ENCODE assay signal across 2 cellular contexts in the genomic region with DNA sequence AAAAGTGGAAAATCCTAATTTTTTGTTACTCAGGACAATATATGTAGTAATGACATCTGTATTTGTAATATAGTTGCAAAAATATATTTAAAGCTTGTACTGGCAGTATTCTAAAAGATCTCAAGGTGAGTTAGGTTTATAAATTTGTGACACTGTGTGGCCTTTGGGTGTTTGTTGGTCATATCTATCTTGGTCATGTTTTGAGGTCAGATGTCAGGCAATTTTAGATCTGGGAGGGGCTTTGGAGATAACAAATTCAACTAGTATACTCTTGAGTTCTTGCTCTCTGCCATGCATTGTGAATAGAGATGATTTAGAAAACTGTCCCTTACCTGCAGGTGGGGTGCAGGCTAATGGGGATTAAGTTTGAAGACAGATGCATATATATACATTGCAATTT.
A peak's percentile ranks its signal among the peaks of the same experiment; 100 is the strongest.
TF ChIP-seq lines count a peak whose summit lies in the region.

No MANE protein-coding gene starts in this region.

TF ChIP-seq in GM12878, 131 proteins besides CTCF, POLR2A, EP300 and RAD21:
- 0 out of 2 replicates have a peak, but pooled peaks have one; percentile 29 for TF ChIP-seq NR2F1 (conservative IDR thresholded peaks at IDR 0.05)
- TF ChIP-seq RCOR1 (conservative IDR thresholded peaks at IDR 0.05; ENCODE audit: low read depth, low read length): no peak

TF ChIP-seq in SK-N-SH treated with all-trans-retinoic acid at 6 μM for 48 hours, 23 proteins besides CTCF, POLR2A, EP300 and RAD21:
- TF ChIP-seq BACH2 (CRISPR knock-in tag; IDR thresholded peaks at IDR 0.05; ENCODE audit: borderline replicate concordance) (no peak), RARB (CRISPR knock-in tag; IDR thresholded peaks at IDR 0.05) (no peak), ISL1 (CRISPR knock-in tag; IDR thresholded peaks at IDR 0.05) (no peak), CSDC2 (CRISPR knock-in tag; IDR thresholded peaks at IDR 0.05) (no peak), ZNF70 (CRISPR knock-in tag; IDR thresholded peaks at IDR 0.05) (no peak), TOX (CRISPR knock-in tag; IDR thresholded peaks at IDR 0.05; ENCODE audit: borderline replicate concordance) (no peak), ARNTL (CRISPR knock-in tag; IDR thresholded peaks at IDR 0.05; ENCODE audit: borderline replicate concordance, low read depth) (no peak), ESRRG (CRISPR knock-in tag; IDR thresholded peaks at IDR 0.05) (no peak), GLIS3 (CRISPR knock-in tag; IDR thresholded peaks at IDR 0.05) (no peak), SNAI2 (CRISPR knock-in tag; IDR thresholded peaks at IDR 0.05) (no peak), OSR1 (CRISPR knock-in tag; IDR thresholded peaks at IDR 0.05) (no peak), PPARA (CRISPR knock-in tag; IDR thresholded peaks at IDR 0.05; ENCODE audit: borderline replicate concordance) (no peak), ZFP3 (CRISPR knock-in tag; IDR thresholded peaks at IDR 0.05) (no peak), ZFP30 (CRISPR knock-in tag; IDR thresholded peaks at IDR 0.05) (no peak)
- TF ChIP-seq, protein P1, sequence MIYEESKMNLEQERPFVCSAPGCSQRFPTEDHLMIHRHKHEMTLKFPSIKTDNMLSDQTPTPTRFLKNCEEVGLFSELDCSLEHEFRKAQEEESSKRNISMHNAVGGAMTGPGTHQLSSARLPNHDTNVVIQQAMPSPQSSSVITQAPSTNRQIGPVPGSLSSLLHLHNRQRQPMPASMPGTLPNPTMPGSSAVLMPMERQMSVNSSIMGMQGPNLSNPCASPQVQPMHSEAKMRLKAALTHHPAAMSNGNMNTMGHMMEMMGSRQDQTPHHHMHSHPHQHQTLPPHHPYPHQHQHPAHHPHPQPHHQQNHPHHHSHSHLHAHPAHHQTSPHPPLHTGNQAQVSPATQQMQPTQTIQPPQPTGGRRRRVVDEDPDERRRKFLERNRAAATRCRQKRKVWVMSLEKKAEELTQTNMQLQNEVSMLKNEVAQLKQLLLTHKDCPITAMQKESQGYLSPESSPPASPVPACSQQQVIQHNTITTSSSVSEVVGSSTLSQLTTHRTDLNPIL (CRISPR knock-in tag; IDR thresholded peaks at IDR 0.05; ENCODE audit: low read depth): no peak
- TF ChIP-seq, protein P2, sequence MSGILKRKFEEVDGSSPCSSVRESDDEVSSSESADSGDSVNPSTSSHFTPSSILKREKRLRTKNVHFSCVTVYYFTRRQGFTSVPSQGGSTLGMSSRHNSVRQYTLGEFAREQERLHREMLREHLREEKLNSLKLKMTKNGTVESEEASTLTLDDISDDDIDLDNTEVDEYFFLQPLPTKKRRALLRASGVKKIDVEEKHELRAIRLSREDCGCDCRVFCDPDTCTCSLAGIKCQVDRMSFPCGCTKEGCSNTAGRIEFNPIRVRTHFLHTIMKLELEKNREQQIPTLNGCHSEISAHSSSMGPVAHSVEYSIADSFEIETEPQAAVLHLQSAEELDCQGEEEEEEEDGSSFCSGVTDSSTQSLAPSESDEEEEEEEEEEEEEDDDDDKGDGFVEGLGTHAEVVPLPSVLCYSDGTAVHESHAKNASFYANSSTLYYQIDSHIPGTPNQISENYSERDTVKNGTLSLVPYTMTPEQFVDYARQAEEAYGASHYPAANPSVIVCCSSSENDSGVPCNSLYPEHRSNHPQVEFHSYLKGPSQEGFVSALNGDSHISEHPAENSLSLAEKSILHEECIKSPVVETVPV (CRISPR knock-in tag; IDR thresholded peaks at IDR 0.05): no peak
- TF ChIP-seq, protein P3, sequence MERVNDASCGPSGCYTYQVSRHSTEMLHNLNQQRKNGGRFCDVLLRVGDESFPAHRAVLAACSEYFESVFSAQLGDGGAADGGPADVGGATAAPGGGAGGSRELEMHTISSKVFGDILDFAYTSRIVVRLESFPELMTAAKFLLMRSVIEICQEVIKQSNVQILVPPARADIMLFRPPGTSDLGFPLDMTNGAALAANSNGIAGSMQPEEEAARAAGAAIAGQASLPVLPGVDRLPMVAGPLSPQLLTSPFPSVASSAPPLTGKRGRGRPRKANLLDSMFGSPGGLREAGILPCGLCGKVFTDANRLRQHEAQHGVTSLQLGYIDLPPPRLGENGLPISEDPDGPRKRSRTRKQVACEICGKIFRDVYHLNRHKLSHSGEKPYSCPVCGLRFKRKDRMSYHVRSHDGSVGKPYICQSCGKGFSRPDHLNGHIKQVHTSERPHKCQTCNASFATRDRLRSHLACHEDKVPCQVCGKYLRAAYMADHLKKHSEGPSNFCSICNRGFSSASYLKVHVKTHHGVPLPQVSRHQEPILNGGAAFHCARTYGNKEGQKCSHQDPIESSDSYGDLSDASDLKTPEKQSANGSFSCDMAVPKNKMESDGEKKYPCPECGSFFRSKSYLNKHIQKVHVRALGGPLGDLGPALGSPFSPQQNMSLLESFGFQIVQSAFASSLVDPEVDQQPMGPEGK (CRISPR knock-in tag; IDR thresholded peaks at IDR 0.05; ENCODE audit: borderline replicate concordance): no peak
- TF ChIP-seq, protein P4, sequence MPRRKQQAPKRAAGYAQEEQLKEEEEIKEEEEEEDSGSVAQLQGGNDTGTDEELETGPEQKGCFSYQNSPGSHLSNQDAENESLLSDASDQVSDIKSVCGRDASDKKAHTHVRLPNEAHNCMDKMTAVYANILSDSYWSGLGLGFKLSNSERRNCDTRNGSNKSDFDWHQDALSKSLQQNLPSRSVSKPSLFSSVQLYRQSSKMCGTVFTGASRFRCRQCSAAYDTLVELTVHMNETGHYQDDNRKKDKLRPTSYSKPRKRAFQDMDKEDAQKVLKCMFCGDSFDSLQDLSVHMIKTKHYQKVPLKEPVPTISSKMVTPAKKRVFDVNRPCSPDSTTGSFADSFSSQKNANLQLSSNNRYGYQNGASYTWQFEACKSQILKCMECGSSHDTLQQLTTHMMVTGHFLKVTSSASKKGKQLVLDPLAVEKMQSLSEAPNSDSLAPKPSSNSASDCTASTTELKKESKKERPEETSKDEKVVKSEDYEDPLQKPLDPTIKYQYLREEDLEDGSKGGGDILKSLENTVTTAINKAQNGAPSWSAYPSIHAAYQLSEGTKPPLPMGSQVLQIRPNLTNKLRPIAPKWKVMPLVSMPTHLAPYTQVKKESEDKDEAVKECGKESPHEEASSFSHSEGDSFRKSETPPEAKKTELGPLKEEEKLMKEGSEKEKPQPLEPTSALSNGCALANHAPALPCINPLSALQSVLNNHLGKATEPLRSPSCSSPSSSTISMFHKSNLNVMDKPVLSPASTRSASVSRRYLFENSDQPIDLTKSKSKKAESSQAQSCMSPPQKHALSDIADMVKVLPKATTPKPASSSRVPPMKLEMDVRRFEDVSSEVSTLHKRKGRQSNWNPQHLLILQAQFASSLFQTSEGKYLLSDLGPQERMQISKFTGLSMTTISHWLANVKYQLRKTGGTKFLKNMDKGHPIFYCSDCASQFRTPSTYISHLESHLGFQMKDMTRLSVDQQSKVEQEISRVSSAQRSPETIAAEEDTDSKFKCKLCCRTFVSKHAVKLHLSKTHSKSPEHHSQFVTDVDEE (CRISPR knock-in tag; IDR thresholded peaks at IDR 0.05): no peak
